ENCODE assay signal across 9 cellular contexts in genomic region chr1:223716302-223716862, GRCh38. TPM values are rescaled to one million over a fixed set of nuclear protein-coding genes. Genes with fewer than 3 reads are reported as not detected.
A peak's percentile ranks its signal among the peaks of the same experiment; 100 is the strongest.
DNase-seq lines count a peak whose midpoint lies in the region; ATAC-seq, FAIRE-seq and TF ChIP-seq lines count a peak whose summit lies in the region.
"Had no signal": no experiment of that assay in that cellular context is flagged by ENCODE, and none has a peak within 500 bp of the region (broad histone marks: within the 10 kb centered on the region; RNA-seq: fewer than 3 reads in every experiment).

No MANE protein-coding gene starts in this region.

- no peaks in the 10 kb centered on the region for H3K27me3 Mint-ChIP-seq in astrocyte (ENCODE audit: low read depth, unreplicated experiment)

- peak overlapping the region; percentile 72 for H3K18ac ChIP-seq in trophoblast cell (ENCODE audit: low read length)

- H3K4me3 ChIP-seq in HCT116 (replicated peaks in 1 of 2; ENCODE audit: low read depth in 1 of 2, low read length in 2 of 2), result no peak overlapping the region
- peak overlapping the region; percentile 92 for H3K4me3 ChIP-seq in PC-3 (ENCODE audit: low read length)
- peak overlapping the region; percentile 98 for H3K4me3 ChIP-seq in astrocyte (ENCODE audit: insufficient read depth, low read depth, low read length)
- H3K4me3 ChIP-seq in trophoblast cell (ENCODE audit: low read depth, low read length), result no peak overlapping the region

- TF ChIP-seq CTCF in HCT116 (IDR thresholded peaks at IDR 0.05 in 2 of 3, conservative IDR thresholded peaks at IDR 0.05 in 1 of 3; ENCODE audit: borderline replicate concordance in 1 of 3, insufficient read depth in 1 of 3, low read depth in 2 of 3, low read length in 2 of 3), result no peak
- TF ChIP-seq CTCF in PC-3 (conservative IDR thresholded peaks at IDR 0.05; ENCODE audit: low read depth, low read length), result no peak
- no peak for TF ChIP-seq CTCF in astrocyte (IDR thresholded peaks at IDR 0.05; ENCODE audit: insufficient read depth, low read depth, low read length)

- H3K9ac ChIP-seq in HCT116 (ENCODE audit: low read length) (peak overlapping the region; percentile 95; the same call in 1 of the 2 replicates), PC-3 (ENCODE audit: low read length) (no peak overlapping the region), astrocyte (ENCODE audit: low read length) (peak overlapping the region; percentile 97), trophoblast cell (ENCODE audit: low read length) (no peak overlapping the region)

- H4K20me1 ChIP-seq in HCT116 (ENCODE audit: insufficient read depth) (no peaks in the 10 kb centered on the region), PC-3 (ENCODE audit: low read length) (peaks cover 54% of the 10 kb centered on the region), astrocyte (ENCODE audit: insufficient read depth, low read length) (peaks cover 78% of the 10 kb centered on the region)

- peak overlapping the region; percentile 62 for H2AK5ac ChIP-seq in trophoblast cell (ENCODE audit: low read length)

- POLR2A ChIA-PET in HCT116 (lab: Charles Lee) (interaction anchor here (0.9 to 2.5 kb wide), 3 partner anchors 9 to 15 kb away, joined by 4 to 9 read pairs (median 6); no protein-coding TSS in a partner anchor), PC-3 (lab: Charles Lee; ENCODE audit: unreplicated experiment) (interaction anchor here (1.4 kb wide), 1 partner anchor 15 kb away, joined by 6 read pairs; no protein-coding TSS in a partner anchor)

- no peak overlapping the region for H2BK120ac ChIP-seq in trophoblast cell (ENCODE audit: insufficient read depth, low read length, poor library complexity)

- no peaks in the 10 kb centered on the region for H3K9me2 ChIP-seq in HCT116 (ENCODE audit: insufficient read depth)
- H3K9me2 ChIP-seq in PC-3 (replicated peaks; ENCODE audit: low read length), result no peaks in the 10 kb centered on the region

- peaks cover 15% of the 10 kb centered on the region for H3F3A ChIP-seq in PC-3 (ENCODE audit: low read length, unreplicated experiment)

- BruUV-seq in HCT116 (replicated peaks; lab: Mats Ljungman, UMichigan), result no TSS peak
- no TSS peak for BruUV-seq in PC-3 (replicated peaks; lab: Mats Ljungman, UMichigan)

- H2AFZ ChIP-seq in HCT116 (ENCODE audit: low read depth, low read length, poor library complexity, severe bottlenecking) (no peak overlapping the region), PC-3 (ENCODE audit: low read length) (no peak overlapping the region), astrocyte (ENCODE audit: low read depth, low read length) (no peak overlapping the region), trophoblast cell (ENCODE audit: insufficient read depth, low read length, poor library complexity) (peak overlapping the region; percentile 43)

- peak overlapping the region; percentile 51 for H3K14ac ChIP-seq in trophoblast cell (ENCODE audit: low read length)

- H3K4me2 ChIP-seq in HCT116 (ENCODE audit: low read length) (peak overlapping the region; percentile 83), PC-3 (ENCODE audit: low read length) (peak overlapping the region; percentile 87), astrocyte (ENCODE audit: low read length) (peak overlapping the region; percentile 96), trophoblast cell (ENCODE audit: low read length) (peak overlapping the region; percentile 14)

- H3K4me3 Mint-ChIP-seq in astrocyte (ENCODE audit: unreplicated experiment), result peak overlapping the region; percentile 86

- peaks cover 38 to 87% of the 10 kb centered on the region in 2 experiments for H3K4me1 ChIP-seq in HCT116 (ENCODE audit: control insufficient read depth in 1 of 2, insufficient read depth in 2 of 2, low read length in 2 of 2)
- peaks cover 83% of the 10 kb centered on the region for H3K4me1 ChIP-seq in PC-3 (ENCODE audit: insufficient read depth, low read length)
- peaks cover 78% of the 10 kb centered on the region for H3K4me1 ChIP-seq in astrocyte (ENCODE audit: insufficient read depth, low read length)
- H3K4me1 ChIP-seq in trophoblast cell (ENCODE audit: control insufficient read depth in 1 of 2, insufficient read depth in 2 of 2, low read length in 2 of 2), result peaks cover 32 to 53% of the 10 kb centered on the region in 2 experiments

- ATAC-seq in GM18502 (IDR thresholded peaks at IDR 0.05; ENCODE audit: poor library complexity, unreplicated experiment) (peak; percentile 49), HCT116 (no peak), PC-3 (no peak)
- ATAC-seq: left colon had no signal

- no peak overlapping the region; the same call in 1 of the 2 replicates for H3K27ac ChIP-seq in HCT116 (ENCODE audit: low read depth, low read length)
- H3K27ac ChIP-seq in PC-3 (ENCODE audit: low read length), result peak overlapping the region; percentile 3; the same call in 1 of the 2 replicates
- peak overlapping the region; percentile 95 for H3K27ac ChIP-seq in astrocyte (ENCODE audit: low read depth, low read length)
- H3K27ac ChIP-seq in trophoblast cell (ENCODE audit: low read depth, low read length), result peak overlapping the region; percentile 84

- peak overlapping the region; percentile 52 for H4K8ac ChIP-seq in trophoblast cell (ENCODE audit: low read depth, low read length)

- peaks cover 95% of the 10 kb centered on the region for H3K79me2 ChIP-seq in HCT116 (ENCODE audit: insufficient read depth, low read length)
- H3K79me2 ChIP-seq in PC-3 (ENCODE audit: low read length), result peaks cover 99% of the 10 kb centered on the region
- H3K79me2 ChIP-seq in astrocyte (ENCODE audit: insufficient read depth, low read length), result peaks cover 96% of the 10 kb centered on the region
- peaks cover 17% of the 10 kb centered on the region for H3K79me2 ChIP-seq in trophoblast cell (ENCODE audit: control insufficient read depth, insufficient read depth, low read length, poor library complexity)

- no peak overlapping the region for H2BK12ac ChIP-seq in trophoblast cell (ENCODE audit: low read length)

- H3K9me3 ChIP-seq in HCT116 (ENCODE audit: control insufficient read depth in 1 of 2, insufficient read depth in 1 of 2, low read depth in 1 of 2, low read length in 2 of 2) (no peaks in the 10 kb centered on the region), PC-3 (ENCODE audit: low read length) (no peaks in the 10 kb centered on the region), astrocyte (ENCODE audit: insufficient read depth, low read depth, low read length) (no peaks in the 10 kb centered on the region), trophoblast cell (ENCODE audit: insufficient read depth, low read depth, low read length) (no peaks in the 10 kb centered on the region)

- TF ChIP-seq POLR2A in HCT116 (IDR thresholded peaks at IDR 0.05; ENCODE audit: borderline replicate concordance, extremely low read depth, insufficient read depth, insufficient read length), result no peak

- no peaks in the 10 kb centered on the region for H3K27me3 ChIP-seq in HCT116 (ENCODE audit: insufficient read depth, low read length)
- no peaks in the 10 kb centered on the region for H3K27me3 ChIP-seq in PC-3 (ENCODE audit: low read length)
- no peaks in the 10 kb centered on the region for H3K27me3 ChIP-seq in astrocyte (ENCODE audit: insufficient read depth, low read length)
- H3K27me3 ChIP-seq in trophoblast cell (ENCODE audit: insufficient read depth, low read length), result no peaks in the 10 kb centered on the region

- peaks cover 7 to 51% of the 10 kb centered on the region in 2 experiments for H3K36me3 ChIP-seq in HCT116 (ENCODE audit: control insufficient read depth in 1 of 2, insufficient read depth in 2 of 2, low read length in 2 of 2)
- peaks cover 65% of the 10 kb centered on the region for H3K36me3 ChIP-seq in PC-3 (ENCODE audit: low read depth, low read length)
- peaks cover 40% of the 10 kb centered on the region for H3K36me3 ChIP-seq in astrocyte (ENCODE audit: insufficient read depth, low read length)
- H3K36me3 ChIP-seq in trophoblast cell (ENCODE audit: control insufficient read depth in 1 of 2, insufficient read depth in 2 of 2, low read length in 2 of 2), result peaks cover 24 to 29% of the 10 kb centered on the region in 2 experiments

- CTCF ChIA-PET in HCT116 (lab: Charles Lee), result interaction anchor here (0.5 to 1.0 kb wide), 2 partner anchors 9 to 95 kb away, joined by 3 read pairs; no protein-coding TSS in a partner anchor
- CTCF ChIA-PET in PC-3 (lab: Charles Lee), result no interaction called here

- no peaks in the 10 kb centered on the region for H3K9me3 Mint-ChIP-seq in astrocyte (ENCODE audit: unreplicated experiment)

- FAIRE-seq in astrocyte (lab: Jason Lieb, UNC), result no peak

- no peak overlapping the region for H3K23ac ChIP-seq in trophoblast cell (ENCODE audit: low read length)

- H3K4ac ChIP-seq in trophoblast cell (ENCODE audit: low read depth, low read length), result peak overlapping the region; percentile 57

- no peak for TF ChIP-seq RAD21 in HCT116 (IDR thresholded peaks at IDR 0.05; ENCODE audit: low read depth)

- H3K36me3 Mint-ChIP-seq in astrocyte (ENCODE audit: low read depth, unreplicated experiment), result peaks cover 45% of the 10 kb centered on the region

- H2BK5ac ChIP-seq in trophoblast cell (ENCODE audit: low read depth, low read length, poor library complexity), result peak overlapping the region; percentile 8

- H4K12ac ChIP-seq in trophoblast cell (ENCODE audit: low read depth, low read length), result no peak overlapping the region

- H3K79me1 ChIP-seq in trophoblast cell (ENCODE audit: low read length), result peaks cover 36% of the 10 kb centered on the region

- RAD21 ChIA-PET in HCT116 (lab: Charles Lee; ENCODE audit: low non-redundant PET in 1 of 2, low total read pairs in 2 of 2, uncharacterized antibody in 2 of 2, unreplicated experiment in 2 of 2), result no interaction called here

- whole genome bisulfite sequencing in trophoblast cell (ENCODE audit: extremely low coverage, insufficient coverage, insufficient read length), result no CpG with 5 or more reads among the region's 7 CpGs

- peaks cover 75% of the 10 kb centered on the region for H3K4me1 Mint-ChIP-seq in astrocyte (ENCODE audit: low read depth, unreplicated experiment)

- no peak for DNase-seq in HCT116 (ENCODE audit: low read depth, low spot score)
- DNase-seq in PC-3, result no peak
- no peak for DNase-seq in astrocyte (ENCODE audit: low read depth)
- DNase-seq in trophoblast cell, result no peak
- DNase-seq in NCI-H146 treated with DMSO at 0.1 percent for 48 hours (lab: John Stamatoyannopoulos, UW; ENCODE audit: unreplicated experiment), result no peak
- no peak for DNase-seq in effector CD8-positive, alpha-beta T cell (lab: John Stamatoyannopoulos, UW)
- DNase-seq in ureter (ENCODE audit: low spot score), result no peak

- H3K27ac Mint-ChIP-seq in astrocyte (ENCODE audit: unreplicated experiment), result peak overlapping the region; percentile 15

- intact Hi-C loops in HCT116 (cut with micrococcal nuclease) (no loop called here), PC-3 (cut with micrococcal nuclease) (no loop called here)

- peak overlapping the region; percentile 48 for H4K91ac ChIP-seq in trophoblast cell (ENCODE audit: low read depth, low read length)

TF ChIP-seq in HCT116, 20 proteins besides CTCF, POLR2A, EP300 and RAD21 (continues in another document):
- no peak for TF ChIP-seq JUND (IDR thresholded peaks at IDR 0.05)

RNA-seq across cellular contexts. Expression of gene CAPN2, which starts 4.0 kb away (rescaled TPM):
- total RNA-seq in HCT116 (2021; ENCODE audit: unreplicated experiment), result 173 TPM
- polyA plus RNA-seq in HCT116 (2012), result 180 and 187 TPM in 2 replicates
- total RNA-seq in PC-3 (2014; rRNA removed), result 1,259 and 1,457 TPM in 2 replicates
- total RNA-seq in astrocyte, result 340 and 391 TPM in 2 replicates
- 161 and 169 TPM in 2 replicates for polyA plus RNA-seq in trophoblast cell (2013)
- 151 TPM for total RNA-seq in ureter

RNA-seq across cellular contexts. Expression of gene CAPN8, which starts 50.9 kb away (rescaled TPM):
- total RNA-seq in HCT116 (2021; ENCODE audit: unreplicated experiment) (0.54 TPM), PC-3 (2014; rRNA removed) (5.9 and 11.1 TPM in 2 replicates), astrocyte (not detected in 2 replicates), ureter (97.2 TPM)
- polyA plus RNA-seq in HCT116 (2012), result 0.17 and 0.25 TPM in 2 replicates
- 0.04 and 0.08 TPM in 2 replicates for polyA plus RNA-seq in trophoblast cell (2013)

Comparison
In these comparisons a context has a peak if more than half of its experiments do, and no peak if none do; other contexts are left out.
1. H3K4me2 ChIP-seq: peak in every context shown above with its lines; median percentile 96 in astrocyte; 87 in PC-3; 83 in HCT116; 14 in trophoblast cell.
2. H3K4me3 ChIP-seq: peak in PC-3 (single experiment) and astrocyte (single experiment); none in HCT116 (0 of 2) and trophoblast cell (single experiment).
3. H3K9ac ChIP-seq: peak in HCT116 (single experiment) and astrocyte (single experiment); none in PC-3 (single experiment) and trophoblast cell (single experiment).